ENCODE assay signal across 8 cellular contexts in the genomic region with DNA sequence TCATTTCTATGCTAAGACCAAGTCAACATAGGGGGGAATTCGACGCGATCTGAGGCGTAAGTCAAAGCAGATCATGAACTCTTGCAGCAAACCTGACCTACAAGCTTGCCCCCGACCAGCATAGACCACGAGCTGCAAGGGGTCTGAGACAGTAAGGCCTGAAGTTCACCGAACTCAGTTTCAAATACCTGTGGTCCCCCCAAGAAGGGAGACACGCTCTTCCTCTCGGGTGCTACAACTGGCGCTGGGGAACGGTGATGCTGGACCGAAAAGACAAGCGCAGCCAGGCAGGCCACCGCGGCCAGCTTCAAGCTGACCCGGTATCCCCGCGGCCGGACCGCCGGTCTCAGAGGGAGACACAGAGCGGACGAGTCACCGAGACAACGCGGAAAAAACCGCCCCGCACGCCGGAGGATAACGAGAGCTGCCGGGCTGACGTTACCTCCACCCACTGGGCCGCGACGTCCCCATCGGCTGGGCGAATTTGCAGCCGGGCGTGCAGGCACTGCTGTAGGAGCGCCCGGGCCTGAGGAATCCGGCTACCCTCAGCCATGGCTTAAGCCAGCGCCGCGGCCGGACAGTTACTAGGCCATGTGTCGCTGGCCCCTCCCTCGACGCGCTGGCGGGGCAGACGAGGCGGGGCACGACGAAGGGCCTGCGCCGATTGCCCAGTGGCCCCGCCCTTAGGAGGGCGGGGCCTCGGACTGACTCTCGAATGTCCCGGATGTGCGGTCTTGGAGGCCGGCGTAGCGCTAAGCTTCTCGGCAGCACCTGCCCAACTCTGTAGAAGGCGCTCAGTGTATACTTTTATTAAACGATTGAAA. TPM values are rescaled to one million over a fixed set of nuclear protein-coding genes. Genes with fewer than 3 reads are reported as not detected.
A peak's percentile ranks its signal among the peaks of the same experiment; 100 is the strongest.
DNase-seq lines count a peak whose midpoint lies in the region; TF ChIP-seq lines count a peak whose summit lies in the region.

A gene (minus strand): TSS at position 666 of the 824 bp plus-strand sequence. CDS start 113 bp downstream, at position 553.

- peaks cover 23% of the 10 kb centered on the region for H3K4me1 ChIP-seq in HAP-1
- peaks cover 3% of the 10 kb centered on the region for H3K4me1 ChIP-seq in stomach smooth muscle (ENCODE audit: control insufficient read depth, insufficient read depth, low read length)

- H3K27ac Mint-ChIP-seq in neural crest cell (ENCODE audit: unreplicated experiment), result peak within 1 kb of the TSS; percentile 99

- DNase-seq in G401 (ENCODE audit: low spot score), result peak; percentile 97
- DNase-seq in HAP-1 (ENCODE audit: low spot score in 2 of 2), result peak; percentile 94 to 95
- DNase-seq in MG63, result peak; percentile 89
- peak; percentile 92 for DNase-seq in SHP77 treated with DMSO at 0.1 percent for 48 hours (lab: John Stamatoyannopoulos, UW)
- peak; percentile 90 for DNase-seq in activated gamma-delta T cell treated with Interleukin-2 at 50 U/mL for 16 hours
- peak; percentile 89 for DNase-seq in fibroblast of the conjunctiva (ENCODE audit: low read depth)
- peak; percentile 88 for DNase-seq in neural crest cell (ENCODE audit: low read depth, low spot score)

- no peaks in the 10 kb centered on the region for H3K36me3 Mint-ChIP-seq in neural crest cell (ENCODE audit: low read depth)

- H3K9me3 Mint-ChIP-seq in neural crest cell, result no peaks in the 10 kb centered on the region

- peaks cover 5% of the 10 kb centered on the region for H3K36me3 ChIP-seq in HAP-1 (replicated peaks)
- peaks cover 4% of the 10 kb centered on the region; the same call in 1 of the 2 replicates for H3K36me3 ChIP-seq in MG63
- peaks cover 3% of the 10 kb centered on the region in 2 donors for H3K36me3 ChIP-seq in stomach smooth muscle (ENCODE audit: control insufficient read depth in 2 of 2, insufficient read depth in 2 of 2, low read length in 2 of 2)

- peaks cover 57% of the 10 kb centered on the region for H3K4me1 Mint-ChIP-seq in neural crest cell

- no peaks in the 10 kb centered on the region for H3K27me3 Mint-ChIP-seq in neural crest cell (ENCODE audit: low read depth)

- H3K4me3 ChIP-seq in HAP-1 (peak within 1 kb of the TSS; percentile 61), MG63 (peak within 1 kb of the TSS; percentile 66), stomach smooth muscle (ENCODE audit: low read length in 2 of 2) (peak within 1 kb of the TSS; percentile 87 to 89)

- H3K9me3 ChIP-seq in HAP-1, result no peaks in the 10 kb centered on the region
- H3K9me3 ChIP-seq in MG63, result no peaks in the 10 kb centered on the region
- H3K9me3 ChIP-seq in stomach smooth muscle (ENCODE audit: control insufficient read depth in 2 of 2, low read length in 2 of 2), result no peaks in the 10 kb centered on the region

- no peak for TF ChIP-seq CTCF in neural crest cell (conservative IDR thresholded peaks at IDR 0.05)

- in situ Hi-C loops in G401 (cut with HindIII; ENCODE audit: low sequenced_read_pairs), result no loop called here
- in situ Hi-C loops in HAP-1 (cut with MboI; ENCODE audit: low sequenced_read_pairs), result no loop called here

- peak within 1 kb of the TSS; percentile 97 for H3K4me3 Mint-ChIP-seq in neural crest cell

- peak within 1 kb of the TSS; percentile 76 for H3K27ac ChIP-seq in stomach smooth muscle (ENCODE audit: low read length)

- H3K27me3 ChIP-seq in HAP-1 (ENCODE audit: low read depth) (no peaks in the 10 kb centered on the region), MG63 (no peaks in the 10 kb centered on the region), stomach smooth muscle (ENCODE audit: control insufficient read depth in 1 of 2, insufficient read depth in 2 of 2, low read length in 2 of 2) (no peaks in the 10 kb centered on the region)

- peak within 1 kb of the TSS; percentile 80 to 92 for H3K9ac ChIP-seq in stomach smooth muscle (ENCODE audit: low read length in 2 of 2)

RNA-seq across cellular contexts. Expression of the gene that starts here (rescaled TPM):
- total RNA-seq in G401 (2014; rRNA removed; shearing (Covaris generic)), result 58.0 and 80.7 TPM in 2 replicates
- total RNA-seq in MG63 (2014; rRNA removed; shearing (Covaris generic); ENCODE audit: low replicate concordance), result 15.5 and 28.0 TPM in 2 replicates
- 35.0 and 37.0 TPM in 2 replicates for total RNA-seq in neural crest cell

Comparison
In these comparisons a context has a peak if more than half of its experiments do, and no peak if none do; other contexts are left out.
1. Peak in every context shown above with its lines: DNase-seq, H3K4me3 ChIP-seq and H3K27ac ChIP-seq.